ENCODE assay signal across 9 cellular contexts in the genomic region with DNA sequence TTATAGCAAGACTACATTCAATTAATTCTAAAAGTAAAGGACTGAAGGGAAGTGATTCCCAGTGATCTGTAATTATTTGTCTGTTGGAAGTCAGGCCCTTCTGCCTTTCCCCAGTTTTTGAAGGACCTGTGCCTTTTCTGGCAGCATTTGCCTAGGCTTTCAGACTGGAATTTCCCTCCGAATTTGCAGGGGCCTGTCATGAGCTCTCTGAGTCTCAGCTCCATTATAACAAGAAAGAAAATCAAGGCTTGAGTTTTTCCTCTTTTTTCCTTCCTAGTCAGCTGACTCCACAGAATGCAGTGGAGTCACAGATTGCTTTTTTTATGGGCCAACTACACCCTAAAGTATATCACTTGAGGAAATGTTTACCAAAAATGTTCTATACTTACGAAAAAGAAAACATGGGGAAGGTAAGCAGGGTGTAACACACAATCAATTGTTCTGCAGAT. TPM values are rescaled to one million over a fixed set of nuclear protein-coding genes. Genes with fewer than 3 reads are reported as not detected.
DNase-seq lines count a peak whose midpoint lies in the region; ATAC-seq and TF ChIP-seq lines count a peak whose summit lies in the region.
"Had no signal": no experiment of that assay in that cellular context is flagged by ENCODE, and none has a peak within 500 bp of the region (broad histone marks: within the 10 kb centered on the region; RNA-seq: fewer than 3 reads in every experiment).

No MANE protein-coding gene starts in this region.

- intact Hi-C loops in heart left ventricle (cut with DNase I): no loop called here
- intact Hi-C loops in cardiac septum (cut with DNase I): no loop called here

- peak overlapping the region; percentile 61 for H3K9ac ChIP-seq in adipocyte (ENCODE audit: low read length)
- peak overlapping the region; percentile 82 to 100 for H3K9ac ChIP-seq in liver (ENCODE audit: low read depth in 1 of 2, low read length in 2 of 2)

- H3K4me1 ChIP-seq in heart left ventricle: peaks cover 0 to 17% (median 5%) of the 10 kb centered on the region in 12 donors
- H3K4me1 ChIP-seq in adipocyte (ENCODE audit: control insufficient read depth, insufficient read depth, low read length): peaks cover 4% of the 10 kb centered on the region
- peaks cover 5 to 33% (median 12%) of the 10 kb centered on the region in 4 donors for H3K4me1 ChIP-seq in liver (ENCODE audit: control insufficient read depth in 4 of 4, insufficient read depth in 4 of 4, low read length in 3 of 4)
- H3K4me1 ChIP-seq in urinary bladder (ENCODE audit: insufficient read depth): no peaks in the 10 kb centered on the region

- H3K27ac ChIP-seq in heart left ventricle (peak overlapping the region in 4 of 12 donors; percentile 13 to 50 (median 38)), liver (ENCODE audit: low read depth in 1 of 2, low read length in 2 of 2) (peak overlapping the region; percentile 76 to 93), urinary bladder (ENCODE audit: low read depth) (no peak overlapping the region)

- no peak for TF ChIP-seq CTCF in heart left ventricle (IDR thresholded peaks at IDR 0.05)
- TF ChIP-seq CTCF in liver (IDR thresholded peaks at IDR 0.05; ENCODE audit: low read depth, low read length, missing input control): no peak

- H3K9me3 ChIP-seq in heart left ventricle: no peaks in the 10 kb centered on the region
- no peaks in the 10 kb centered on the region for H3K9me3 ChIP-seq in adipocyte (ENCODE audit: control insufficient read depth, low read length)
- no peaks in the 10 kb centered on the region for H3K9me3 ChIP-seq in liver (ENCODE audit: control insufficient read depth in 4 of 4, low read length in 3 of 4)

- ATAC-seq in heart left ventricle (no peak), GM19467 (IDR thresholded peaks at IDR 0.05; ENCODE audit: unreplicated experiment) (no peak)

- DNase-seq in heart left ventricle (no peak), cardiac septum (ENCODE audit: low spot score) (no peak), adipocyte (ENCODE audit: low read depth) (peak; percentile 42), pons (ENCODE audit: low spot score) (no peak), Kasumi-1 (lab: John Stamatoyannopoulos, UW) (no peak)

- no peaks in the 10 kb centered on the region for H3K36me3 ChIP-seq in heart left ventricle
- H3K36me3 ChIP-seq in adipocyte (ENCODE audit: control insufficient read depth, insufficient read depth, low read length, severe bottlenecking): no peaks in the 10 kb centered on the region
- peaks cover 0 to 2% (median under 1%) of the 10 kb centered on the region in 4 donors for H3K36me3 ChIP-seq in liver (ENCODE audit: control insufficient read depth in 4 of 4, insufficient read depth in 3 of 4, low read depth in 1 of 4, low read length in 3 of 4)
- H3K36me3 ChIP-seq in urinary bladder (ENCODE audit: insufficient read depth): no peaks in the 10 kb centered on the region

- peaks cover 9 to 86% (median 60%) of the 10 kb centered on the region in 9 donors for H3K27me3 ChIP-seq in heart left ventricle
- H3K27me3 ChIP-seq in adipocyte (replicated peaks; ENCODE audit: control insufficient read depth, insufficient read depth, low read length): peaks cover 51% of the 10 kb centered on the region
- H3K27me3 ChIP-seq in liver (ENCODE audit: control insufficient read depth in 4 of 4, insufficient read depth in 4 of 4, low read length in 3 of 4): no peaks in the 10 kb centered on the region

- no peak for TF ChIP-seq RAD21 in liver (IDR thresholded peaks at IDR 0.05)

- no peak for TF ChIP-seq POLR2A in heart left ventricle (IDR thresholded peaks at IDR 0.05)

- 12 to 16% (median 14%) methylated on average over 2 of the region's 2 CpGs for WGBS in heart left ventricle, 4 donors
- 5% methylated on average over 2 of the region's 2 CpGs for WGBS in liver
- WGBS in urinary bladder: 10% methylated on average over 2 of the region's 2 CpGs

- peak overlapping the region; percentile 8 to 65 (median 55) for H3K4me3 ChIP-seq in heart left ventricle
- peak overlapping the region; percentile 86 for H3K4me3 ChIP-seq in adipocyte (ENCODE audit: low read length)
- peak overlapping the region; percentile 75 to 97 (median 81) for H3K4me3 ChIP-seq in liver (ENCODE audit: low read depth in 1 of 3, low read length in 3 of 3)
- peak overlapping the region; percentile 29 for H3K4me3 ChIP-seq in urinary bladder (ENCODE audit: low read depth, low read length)

TF ChIP-seq in liver, 16 proteins besides CTCF, POLR2A, EP300 and RAD21:
- TF ChIP-seq HNF4G (IDR thresholded peaks at IDR 0.05): no peak
- peak; percentile 65 for TF ChIP-seq TAF1 (conservative IDR thresholded peaks at IDR 0.05)
- no peak for TF ChIP-seq NR2F2 (IDR thresholded peaks at IDR 0.05)
TF ChIP-seq in liver: peak in this region for 1.

RNA-seq across cellular contexts. Expression of gene NR5A2, which starts 1.1 kb away (rescaled TPM):
- 1 to 10 TPM in 7 of 9 donors, under 1 TPM in 2; 0.44 to 2.7 (median 1.2) TPM for total RNA-seq in heart left ventricle
- polyA plus RNA-seq in heart left ventricle: under 1 TPM; 0.30 to 0.69 TPM
- total RNA-seq in cardiac septum: 0.89 TPM
- 10 to 100 TPM; 17.5 to 37.5 TPM for total RNA-seq in liver
- polyA plus RNA-seq in liver: 10 to 100 TPM; 10.0 to 24.8 TPM
- total RNA-seq in urinary bladder: 9.0 TPM
- 1.6 TPM for polyA plus RNA-seq in urinary bladder
- total RNA-seq: T-helper 2 cell treated with Interferon-gamma antibody and Interleukin-4, amounts not matched to agents 100 ng/mL and 5 ng/mL, for 36 hours had no signal

Comparison
In these comparisons a context has a peak if more than half of its experiments do, and no peak if none do; other contexts are left out.
1. H3K4me3 ChIP-seq: peak in every context shown above with its lines; median percentile 86 in adipocyte; 81 in liver; 55 in heart left ventricle; 29 in urinary bladder.